Comparison of ENCODE assay signal across 8 cellular contexts in the genomic region with DNA sequence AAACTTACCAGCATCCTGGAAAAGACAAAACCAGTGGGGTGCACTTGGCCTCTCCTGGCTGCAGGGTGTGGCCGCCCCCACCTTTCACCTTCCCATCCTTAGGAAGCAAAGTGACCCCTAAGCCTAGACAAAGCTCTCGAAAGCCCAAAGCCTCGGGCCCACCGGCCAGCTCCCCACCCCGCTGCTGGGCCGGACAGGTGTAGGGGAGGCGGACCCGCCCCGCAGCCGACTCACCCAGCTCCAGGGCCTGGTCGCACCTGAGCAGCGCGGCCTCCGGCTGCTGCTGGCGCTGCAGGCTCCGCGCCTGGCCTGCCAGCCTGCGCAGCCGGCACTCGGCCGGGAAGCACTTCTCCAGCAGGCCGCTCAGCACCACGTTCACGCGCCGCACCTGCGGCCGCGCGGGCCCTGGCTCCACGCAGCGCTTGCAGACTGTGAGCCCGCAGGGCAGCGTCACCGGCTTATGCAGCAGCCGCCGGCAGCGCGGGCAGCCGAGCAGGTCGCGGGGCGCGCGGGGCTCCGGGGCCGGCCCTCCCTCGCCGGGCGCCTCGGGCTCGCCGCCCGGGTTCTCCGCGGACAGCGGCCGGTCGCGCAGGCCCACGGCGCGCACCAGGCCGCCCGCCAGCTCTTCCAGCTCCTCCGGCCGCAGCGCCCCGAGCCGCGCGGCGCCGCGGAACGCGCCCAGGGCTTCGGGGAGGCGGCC. TPM values are rescaled to one million over a fixed set of nuclear protein-coding genes. Genes with fewer than 3 reads are reported as not detected.
DNase-seq lines count a peak whose midpoint lies in the region; ATAC-seq and TF ChIP-seq lines count a peak whose summit lies in the region.

No MANE protein-coding gene starts in this region.

- CTCF ChIA-PET in BJ (lab: Yijun Ruan, JAX): interaction anchor here (0.6 to 2.0 kb wide), 4 partner anchors 19 to 1002 kb away, joined by 3 to 5 read pairs (median 4); no protein-coding TSS in a partner anchor

- H3K9me3 Mint-ChIP-seq in activated naive CD8-positive, alpha-beta T cell (ENCODE audit: low read depth): peaks cover 11% of the 10 kb centered on the region

- H3K36me3 ChIP-seq in BJ (ENCODE audit: control insufficient read depth, insufficient read depth, low read length) (no peaks in the 10 kb centered on the region), HUES48 (ENCODE audit: control insufficient read depth, insufficient read depth, low read length) (no peaks in the 10 kb centered on the region)

- DNase-seq in BJ (ENCODE audit: low read depth) (no peak), left ventricle myocardium superior (peak; percentile 66), posterior cingulate gyrus (peak in 9 of 10 donors; percentile 13 to 91 (median 41)), UCSD-AML1 (lab: John Stamatoyannopoulos, UW; ENCODE audit: unreplicated experiment) (no peak)

- peaks cover 6% of the 10 kb centered on the region; the same call in 1 of the 2 replicates for H3K4me1 ChIP-seq in HUES48 (ENCODE audit: control insufficient read depth, insufficient read depth, low read length)

- POLR2A ChIA-PET in BJ (lab: Charles Lee): no interaction called here

- H3K27me3 Mint-ChIP-seq in activated naive CD8-positive, alpha-beta T cell: peaks cover 45% of the 10 kb centered on the region

- no peak for TF ChIP-seq CTCF in BJ (IDR thresholded peaks at IDR 0.05; ENCODE audit: insufficient read depth, low read depth, low read length)

- peak overlapping the region; percentile 67 for H3K4me3 Mint-ChIP-seq in activated naive CD8-positive, alpha-beta T cell

- H3K9ac ChIP-seq in HUES48 (ENCODE audit: low read depth, low read length): no peak overlapping the region

- no peak overlapping the region for H3K27ac ChIP-seq in HUES48 (ENCODE audit: low read depth, low read length)

- H3K4me3 ChIP-seq in BJ (ENCODE audit: low read depth, low read length): peak overlapping the region; percentile 32
- H3K4me3 ChIP-seq in HUES48 (ENCODE audit: low read depth, low read length): peak overlapping the region; percentile 66

- peaks cover 5% of the 10 kb centered on the region for H3K4me1 Mint-ChIP-seq in activated naive CD8-positive, alpha-beta T cell (ENCODE audit: low read depth)

- peaks cover 20% of the 10 kb centered on the region for H3K27me3 ChIP-seq in BJ (ENCODE audit: control insufficient read depth, insufficient read depth, low read length)
- H3K27me3 ChIP-seq in HUES48 (ENCODE audit: control insufficient read depth, insufficient read depth, low read length): peaks cover 63% of the 10 kb centered on the region

- no peak overlapping the region for H3K27ac Mint-ChIP-seq in activated naive CD8-positive, alpha-beta T cell

- intact Hi-C loops in left ventricle myocardium superior (cut with micrococcal nuclease) (no loop called here), posterior cingulate gyrus (cut with DNase I) (no loop called here)

- ATAC-seq in left ventricle myocardium superior (peak; percentile 68), HG03354 (IDR thresholded peaks at IDR 0.05; ENCODE audit: poor library complexity, severe bottlenecking, unreplicated experiment) (no peak), GM18502 (IDR thresholded peaks at IDR 0.05; ENCODE audit: poor library complexity, unreplicated experiment) (no peak)

- peaks cover 11% of the 10 kb centered on the region; the same call in 1 of the 2 replicates for H3K9me3 ChIP-seq in HUES48 (ENCODE audit: control insufficient read depth, insufficient read depth, low read length)

- H3K36me3 Mint-ChIP-seq in activated naive CD8-positive, alpha-beta T cell: peaks cover 4% of the 10 kb centered on the region

RNA-seq across cellular contexts. Expression of a gene that starts 1.0 kb away (rescaled TPM):
- 0.02 and 0.04 TPM in 2 replicates for polyA plus RNA-seq in BJ (2011; rRNA removed)
- 0.05 and 0.10 TPM in 2 replicates for polyA minus RNA-seq in BJ (2011; rRNA and poly(A)+ RNA removed)
- total RNA-seq in left ventricle myocardium superior: 17.5 TPM

Comparison
In these comparisons a context has a peak if more than half of its experiments do, and no peak if none do; other contexts are left out.
1. DNase-seq: peak in left ventricle myocardium superior (single experiment) and posterior cingulate gyrus (9 of 10); none in BJ (single experiment) and UCSD-AML1 (single experiment).